21 cellular contexts compared by ENCODE assay signal in genomic region chr2:23687214-23687613, GRCh38.
"Had no signal": no experiment of that assay in that cellular context is flagged by ENCODE, and none has a peak within 500 bp of the region (broad histone marks: within the 10 kb centered on the region; RNA-seq: fewer than 3 reads in every experiment).

No MANE protein-coding gene starts in this region.

- DNase-seq: colonic mucosa; dermis blood vessel endothelial cell; esophagus squamous epithelium; foreskin fibroblast; glutamatergic neuron; immature natural killer cell; natural killer cell; retina; stimulated activated CD4-positive, alpha-beta T cell treated with anti-CD3 and anti-CD28 coated beads, Interleukin-2, amount 100 ng/mL, for 24 hours; stimulated activated CD4-positive, alpha-beta T cell treated with anti-CD3 and anti-CD28 coated beads, Interleukin-4, amount 100 ng/mL, for 4 hours; stimulated activated naive B cell treated with anti-CD40 and anti-IgM and Interleukin-4, amounts not matched to agents 10 μg/mL and 1 μg/mL and 100 μg/mL, for 72 hours; trophoblast cell; uterus had no signal

- H3K4me3 ChIP-seq: colonic mucosa, esophagus squamous epithelium, gastroesophageal sphincter, left lung, lower lobe of right lung, prostate gland, uterus had no signal

- H2AFZ ChIP-seq: parathyroid adenoma had no signal

- H3K9ac ChIP-seq: parathyroid adenoma had no signal

- H3K27ac Mint-ChIP-seq: immature natural killer cell; memory B cell; mesothelial cell of epicardium; natural killer cell; stimulated activated naive B cell treated with anti-CD40 and anti-IgM and Interleukin-4, amounts not matched to agents 10 μg/mL and 1 μg/mL and 100 μg/mL, for 72 hours had no signal

- H3K9me3 Mint-ChIP-seq: immature natural killer cell, memory B cell, mesothelial cell of epicardium, natural killer cell had no signal

- H3K27ac ChIP-seq: colonic mucosa, esophagus squamous epithelium, gastroesophageal sphincter, left lung, lower lobe of right lung, parathyroid adenoma, prostate gland, uterus had no signal

- H3K36me3 Mint-ChIP-seq: immature natural killer cell, natural killer cell had no signal

- H3K79me2 ChIP-seq: parathyroid adenoma had no signal

- H3K27me3 ChIP-seq: colonic mucosa, esophagus squamous epithelium, gastroesophageal sphincter, left lung, uterus had no signal

- ATAC-seq: gastroesophageal sphincter; left lung; lower lobe of right lung; natural killer cell; sciatic nerve; stimulated activated naive B cell treated with anti-CD40 and anti-IgM and Interleukin-4, amounts not matched to agents 10 μg/mL and 1 μg/mL and 100 μg/mL, for 72 hours had no signal

- H3K27me3 Mint-ChIP-seq: memory B cell had no signal

- H3K4me1 ChIP-seq: colonic mucosa, left lung, lower lobe of right lung, prostate gland, uterus had no signal

- H3K36me3 ChIP-seq: colonic mucosa, prostate gland, uterus had no signal

- H3K9me3 ChIP-seq: colonic mucosa, esophagus squamous epithelium, gastroesophageal sphincter, left lung, lower lobe of right lung, prostate gland, uterus had no signal

- H3K4me3 Mint-ChIP-seq: immature natural killer cell; memory B cell; mesothelial cell of epicardium; natural killer cell; stimulated activated naive B cell treated with anti-CD40 and anti-IgM and Interleukin-4, amounts not matched to agents 10 μg/mL and 1 μg/mL and 100 μg/mL, for 72 hours had no signal
